In the genomic region with DNA sequence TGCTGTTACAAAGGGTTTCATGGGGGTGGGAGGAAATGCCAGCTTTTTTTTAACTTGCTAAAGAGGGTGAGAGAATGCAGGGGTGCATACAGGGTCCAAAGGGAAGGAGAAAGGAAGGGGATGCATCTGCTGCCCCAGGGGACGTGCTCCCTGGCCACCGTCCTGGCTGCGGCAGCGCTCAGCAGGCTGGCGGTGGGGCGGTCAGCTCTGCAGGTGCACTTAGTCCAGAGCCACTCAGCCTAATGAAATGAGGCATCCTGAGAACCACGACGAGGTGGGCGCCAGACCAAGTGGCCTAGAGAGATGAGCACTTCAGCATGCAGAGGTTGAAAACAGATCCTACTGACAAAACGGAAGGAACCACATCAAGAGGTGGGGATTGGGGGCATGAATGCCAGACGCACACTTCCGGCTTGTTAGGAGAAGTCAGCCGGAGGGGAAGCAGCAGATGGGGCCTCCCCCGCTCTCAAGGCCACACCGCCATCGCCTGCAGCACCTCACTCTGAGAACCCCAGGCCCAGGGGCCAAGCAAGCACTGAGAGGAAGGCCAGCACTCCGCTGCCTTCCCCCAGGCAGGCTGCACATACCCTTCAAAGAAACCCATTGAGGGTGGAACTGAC, we compare ENCODE assay signal across 1 cellular context.
TF ChIP-seq lines count a peak whose summit lies in the region.

No MANE protein-coding gene starts in this region.

TF ChIP-seq in GM12878, 131 proteins besides CTCF, POLR2A, EP300 and RAD21 (continued from another document):
- TF ChIP-seq, protein P1, sequence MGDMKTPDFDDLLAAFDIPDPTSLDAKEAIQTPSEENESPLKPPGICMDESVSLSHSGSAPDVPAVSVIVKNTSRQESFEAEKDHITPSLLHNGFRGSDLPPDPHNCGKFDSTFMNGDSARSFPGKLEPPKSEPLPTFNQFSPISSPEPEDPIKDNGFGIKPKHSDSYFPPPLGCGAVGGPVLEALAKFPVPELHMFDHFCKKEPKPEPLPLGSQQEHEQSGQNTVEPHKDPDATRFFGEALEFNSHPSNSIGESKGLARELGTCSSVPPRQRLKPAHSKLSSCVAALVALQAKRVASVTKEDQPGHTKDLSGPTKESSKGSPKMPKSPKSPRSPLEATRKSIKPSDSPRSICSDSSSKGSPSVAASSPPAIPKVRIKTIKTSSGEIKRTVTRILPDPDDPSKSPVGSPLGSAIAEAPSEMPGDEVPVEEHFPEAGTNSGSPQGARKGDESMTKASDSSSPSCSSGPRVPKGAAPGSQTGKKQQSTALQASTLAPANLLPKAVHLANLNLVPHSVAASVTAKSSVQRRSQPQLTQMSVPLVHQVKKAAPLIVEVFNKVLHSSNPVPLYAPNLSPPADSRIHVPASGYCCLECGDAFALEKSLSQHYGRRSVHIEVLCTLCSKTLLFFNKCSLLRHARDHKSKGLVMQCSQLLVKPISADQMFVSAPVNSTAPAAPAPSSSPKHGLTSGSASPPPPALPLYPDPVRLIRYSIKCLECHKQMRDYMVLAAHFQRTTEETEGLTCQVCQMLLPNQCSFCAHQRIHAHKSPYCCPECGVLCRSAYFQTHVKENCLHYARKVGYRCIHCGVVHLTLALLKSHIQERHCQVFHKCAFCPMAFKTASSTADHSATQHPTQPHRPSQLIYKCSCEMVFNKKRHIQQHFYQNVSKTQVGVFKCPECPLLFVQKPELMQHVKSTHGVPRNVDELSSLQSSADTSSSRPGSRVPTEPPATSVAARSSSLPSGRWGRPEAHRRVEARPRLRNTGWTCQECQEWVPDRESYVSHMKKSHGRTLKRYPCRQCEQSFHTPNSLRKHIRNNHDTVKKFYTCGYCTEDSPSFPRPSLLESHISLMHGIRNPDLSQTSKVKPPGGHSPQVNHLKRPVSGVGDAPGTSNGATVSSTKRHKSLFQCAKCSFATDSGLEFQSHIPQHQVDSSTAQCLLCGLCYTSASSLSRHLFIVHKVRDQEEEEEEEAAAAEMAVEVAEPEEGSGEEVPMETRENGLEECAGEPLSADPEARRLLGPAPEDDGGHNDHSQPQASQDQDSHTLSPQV (IDR thresholded peaks at IDR 0.05): no peak
- TF ChIP-seq ZNF217 (IDR thresholded peaks at IDR 0.05) (no peak), ZNF274 (IDR thresholded peaks at IDR 0.05; ENCODE audit: insufficient read depth, insufficient read length) (no peak)
